In genomic region chrX:46791927-46792825, GRCh38 we compare ENCODE assay signal across 8 cellular contexts. TPM values are rescaled to one million over a fixed set of nuclear protein-coding genes. Genes with fewer than 3 reads are reported as not detected.
DNase-seq lines count a peak whose midpoint lies in the region; ATAC-seq, FAIRE-seq and TF ChIP-seq lines count a peak whose summit lies in the region.

No MANE protein-coding gene starts in this region.

- WGBS in ovary, 3 donors: 38 to 40% (median 39%) methylated on average over 7 of the region's 7 CpGs

- no peaks in the 10 kb centered on the region for H3K9me2 ChIP-seq in HCT116 (ENCODE audit: insufficient read depth)

- H3K4me1 ChIP-seq in HCT116 (ENCODE audit: control insufficient read depth in 1 of 2, insufficient read depth in 2 of 2, low read length in 2 of 2) (peaks cover 2 to 28% of the 10 kb centered on the region in 2 experiments; a peak in 3 of 4 replicates), Peyer's patch (no peaks in the 10 kb centered on the region), neural progenitor cell (no peaks in the 10 kb centered on the region), ovary (ENCODE audit: insufficient read depth) (peaks cover 3% of the 10 kb centered on the region)

- TF ChIP-seq RAD21 in HCT116 (IDR thresholded peaks at IDR 0.05; ENCODE audit: low read depth): no peak; the same call in 1 of the 2 replicates

- no TSS peak for BruUV-seq in HCT116 (replicated peaks; lab: Mats Ljungman, UMichigan)

- TF ChIP-seq EP300 in ovary (IDR thresholded peaks at IDR 0.05): no peak

- H3K9me3 Mint-ChIP-seq in neural progenitor cell: peaks cover 13% of the 10 kb centered on the region

- intact Hi-C loops in HCT116 (cut with micrococcal nuclease) (no loop called here), ovary (cut with DNase I) (no loop called here)

- H3K4me2 ChIP-seq in HCT116 (ENCODE audit: low read length) (peak overlapping the region; percentile 65), neural progenitor cell (no peak overlapping the region)

- H3K4me3 ChIP-seq in HCT116 (replicated peaks in 1 of 2; ENCODE audit: low read depth in 1 of 2, low read length in 2 of 2) (peak overlapping the region in 1 of 2 experiments; percentile 26; a peak in 1 of 4 replicates), Peyer's patch (no peak overlapping the region), neural progenitor cell (no peak overlapping the region), ovary (no peak overlapping the region)

- peaks cover 4% of the 10 kb centered on the region for H3K27me3 Mint-ChIP-seq in neural progenitor cell (ENCODE audit: insufficient read depth, low read depth)

- peaks cover 3% of the 10 kb centered on the region for H3K4me1 Mint-ChIP-seq in neural progenitor cell

- H3F3A ChIP-seq in neural progenitor cell (ENCODE audit: low read depth): peaks cover 5% of the 10 kb centered on the region

- H3K36me3 ChIP-seq in HCT116 (ENCODE audit: control insufficient read depth in 1 of 2, insufficient read depth in 2 of 2, low read length in 2 of 2) (no peaks in the 10 kb centered on the region), Peyer's patch (no peaks in the 10 kb centered on the region), neural progenitor cell (no peaks in the 10 kb centered on the region), ovary (no peaks in the 10 kb centered on the region)

- H3K27me3 ChIP-seq in HCT116 (ENCODE audit: insufficient read depth, low read length) (no peaks in the 10 kb centered on the region), Peyer's patch (no peaks in the 10 kb centered on the region), neural progenitor cell (no peaks in the 10 kb centered on the region), ovary (no peaks in the 10 kb centered on the region)

- H3K27ac Mint-ChIP-seq in neural progenitor cell: no peak overlapping the region

- RAD21 ChIA-PET in HCT116 (lab: Charles Lee; ENCODE audit: low non-redundant PET in 1 of 2, low total read pairs in 2 of 2, uncharacterized antibody in 2 of 2, unreplicated experiment in 2 of 2): no interaction called here

- peak overlapping the region; percentile 27 for H3K9ac ChIP-seq in HCT116 (ENCODE audit: low read length)
- no peak overlapping the region for H3K9ac ChIP-seq in neural progenitor cell

- FAIRE-seq in colon (lab: Jason Lieb, UNC): peak; percentile 76

- POLR2A ChIA-PET in HCT116 (lab: Charles Lee): interaction anchor here (0.8 kb wide), 1 partner anchor 32 kb away, joined by 3 read pairs; no protein-coding TSS in a partner anchor

- peak; percentile 80 for ATAC-seq in HCT116

- H3K36me3 Mint-ChIP-seq in neural progenitor cell: no peaks in the 10 kb centered on the region

- CTCF ChIA-PET in HCT116 (lab: Charles Lee): interaction anchor here (1.0 kb wide), 1 partner anchor 138 kb away, joined by 3 read pairs; no protein-coding TSS in a partner anchor

- peak overlapping the region; percentile 38; the same call in 1 of the 2 replicates for H3K27ac ChIP-seq in HCT116 (ENCODE audit: low read depth, low read length)
- H3K27ac ChIP-seq in Peyer's patch: peak overlapping the region in 1 of 4 donors; percentile 25
- H3K27ac ChIP-seq in neural progenitor cell: no peak overlapping the region
- H3K27ac ChIP-seq in ovary: no peak overlapping the region

- TF ChIP-seq POLR2A in HCT116 (IDR thresholded peaks at IDR 0.05; ENCODE audit: borderline replicate concordance, extremely low read depth, insufficient read depth, insufficient read length) (no peak), Peyer's patch (IDR thresholded peaks at IDR 0.05) (no peak), ovary (IDR thresholded peaks at IDR 0.05) (no peak)

- H2AFZ ChIP-seq in HCT116 (ENCODE audit: low read depth, low read length, poor library complexity, severe bottlenecking) (peak overlapping the region; percentile 74), neural progenitor cell (replicated peaks) (no peak overlapping the region)

- DNase-seq in DMS53 treated with DMSO at 0.1 percent for 48 hours (lab: John Stamatoyannopoulos, UW; ENCODE audit: unreplicated experiment): peak; percentile 1
- peak; percentile 63 for DNase-seq in HCT116 (ENCODE audit: low read depth, low spot score)
- DNase-seq in Peyer's patch: peak in 2 of 3 donors; percentile 40 to 49
- peak; percentile 32 for DNase-seq in neural progenitor cell (ENCODE audit: low spot score)
- no peak for DNase-seq in OCI-M2 (lab: John Stamatoyannopoulos, UW; ENCODE audit: unreplicated experiment)
- DNase-seq in ovary: no peak
- no peak for DNase-seq in NCI-H1105 treated with DMSO at 0.1 percent for 48 hours (lab: John Stamatoyannopoulos, UW)

- H3K4me3 Mint-ChIP-seq in neural progenitor cell: no peak overlapping the region

- H3K79me2 ChIP-seq in HCT116 (ENCODE audit: insufficient read depth, low read length) (no peaks in the 10 kb centered on the region), neural progenitor cell (ENCODE audit: low read depth) (no peaks in the 10 kb centered on the region)

- no peaks in the 10 kb centered on the region for H4K20me1 ChIP-seq in HCT116 (ENCODE audit: insufficient read depth)
- no peaks in the 10 kb centered on the region for H4K20me1 ChIP-seq in neural progenitor cell (ENCODE audit: low read depth)

- TF ChIP-seq CTCF in HCT116 (IDR thresholded peaks at IDR 0.05 in 2 of 3, conservative IDR thresholded peaks at IDR 0.05 in 1 of 3; ENCODE audit: borderline replicate concordance in 1 of 3, insufficient read depth in 1 of 3, low read depth in 2 of 3, low read length in 2 of 3) (no peak), Peyer's patch (IDR thresholded peaks at IDR 0.05) (no peak), neural progenitor cell (IDR thresholded peaks at IDR 0.05) (no peak), ovary (IDR thresholded peaks at IDR 0.05) (no peak)

- H3K9me3 ChIP-seq in HCT116 (ENCODE audit: control insufficient read depth in 1 of 2, insufficient read depth in 1 of 2, low read depth in 1 of 2, low read length in 2 of 2) (no peaks in the 10 kb centered on the region), Peyer's patch (no peaks in the 10 kb centered on the region), neural progenitor cell (ENCODE audit: low read depth) (no peaks in the 10 kb centered on the region), ovary (no peaks in the 10 kb centered on the region)

TF ChIP-seq in HCT116, 20 proteins besides CTCF, POLR2A, EP300 and RAD21:
- no peak for TF ChIP-seq SRF (IDR thresholded peaks at IDR 0.05; ENCODE audit: low read depth)
- TF ChIP-seq, protein P1, sequence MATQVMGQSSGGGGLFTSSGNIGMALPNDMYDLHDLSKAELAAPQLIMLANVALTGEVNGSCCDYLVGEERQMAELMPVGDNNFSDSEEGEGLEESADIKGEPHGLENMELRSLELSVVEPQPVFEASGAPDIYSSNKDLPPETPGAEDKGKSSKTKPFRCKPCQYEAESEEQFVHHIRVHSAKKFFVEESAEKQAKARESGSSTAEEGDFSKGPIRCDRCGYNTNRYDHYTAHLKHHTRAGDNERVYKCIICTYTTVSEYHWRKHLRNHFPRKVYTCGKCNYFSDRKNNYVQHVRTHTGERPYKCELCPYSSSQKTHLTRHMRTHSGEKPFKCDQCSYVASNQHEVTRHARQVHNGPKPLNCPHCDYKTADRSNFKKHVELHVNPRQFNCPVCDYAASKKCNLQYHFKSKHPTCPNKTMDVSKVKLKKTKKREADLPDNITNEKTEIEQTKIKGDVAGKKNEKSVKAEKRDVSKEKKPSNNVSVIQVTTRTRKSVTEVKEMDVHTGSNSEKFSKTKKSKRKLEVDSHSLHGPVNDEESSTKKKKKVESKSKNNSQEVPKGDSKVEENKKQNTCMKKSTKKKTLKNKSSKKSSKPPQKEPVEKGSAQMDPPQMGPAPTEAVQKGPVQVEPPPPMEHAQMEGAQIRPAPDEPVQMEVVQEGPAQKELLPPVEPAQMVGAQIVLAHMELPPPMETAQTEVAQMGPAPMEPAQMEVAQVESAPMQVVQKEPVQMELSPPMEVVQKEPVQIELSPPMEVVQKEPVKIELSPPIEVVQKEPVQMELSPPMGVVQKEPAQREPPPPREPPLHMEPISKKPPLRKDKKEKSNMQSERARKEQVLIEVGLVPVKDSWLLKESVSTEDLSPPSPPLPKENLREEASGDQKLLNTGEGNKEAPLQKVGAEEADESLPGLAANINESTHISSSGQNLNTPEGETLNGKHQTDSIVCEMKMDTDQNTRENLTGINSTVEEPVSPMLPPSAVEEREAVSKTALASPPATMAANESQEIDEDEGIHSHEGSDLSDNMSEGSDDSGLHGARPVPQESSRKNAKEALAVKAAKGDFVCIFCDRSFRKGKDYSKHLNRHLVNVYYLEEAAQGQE (IDR thresholded peaks at IDR 0.05; ENCODE audit: low read depth): no peak
- TF ChIP-seq CBX3 (IDR thresholded peaks at IDR 0.05; ENCODE audit: low read depth): peak; percentile 44; the same call in 1 of the 2 replicates
- no peak for TF ChIP-seq POLR2AphosphoS5 (IDR thresholded peaks at IDR 0.05; ENCODE audit: low read depth, low read length)
- TF ChIP-seq MAX (IDR thresholded peaks at IDR 0.05): peak; percentile 53
- TF ChIP-seq JUND (IDR thresholded peaks at IDR 0.05): peak; percentile 66
- no peak for TF ChIP-seq EZH2phosphoT487 (IDR thresholded peaks at IDR 0.05; ENCODE audit: borderline replicate concordance)
- TF ChIP-seq SP1 (IDR thresholded peaks at IDR 0.05; ENCODE audit: low read depth): peak; percentile 73
- TF ChIP-seq FOSL1 (IDR thresholded peaks at IDR 0.05; ENCODE audit: low read depth): peak; percentile 66
- no peak for TF ChIP-seq ZNF274 (IDR thresholded peaks at IDR 0.05; ENCODE audit: low read depth, low read length)
- peak; percentile 85 for TF ChIP-seq CEBPB (IDR thresholded peaks at IDR 0.05; ENCODE audit: low read depth)
TF ChIP-seq in HCT116: peak in this region for 6.

RNA-seq across cellular contexts. Expression of gene SLC9A7, which starts 33.3 kb away (rescaled TPM):
- total RNA-seq in HCT116 (2021; ENCODE audit: unreplicated experiment) (18.6 TPM), Peyer's patch (1 to 10 TPM in 3 of 4 donors, under 1 TPM in 1; 0.35 to 9.1 (median 2.2) TPM), neural progenitor cell (ENCODE audit: low replicate concordance) (3.4 and 3.5 TPM in 2 replicates), ovary (10 to 100 TPM in 4 of 7 donors, 1 to 10 TPM in 3; 7.9 to 22.3 (median 10.8) TPM)
- 12.9 and 14.4 TPM in 2 replicates for polyA plus RNA-seq in HCT116 (2012)
- polyA plus RNA-seq in ovary: 1 to 10 TPM; 2.2 to 6.1 TPM

RNA-seq across cellular contexts. Expression of gene RP2, which starts 44.7 kb away (rescaled TPM):
- total RNA-seq in HCT116 (2021; ENCODE audit: unreplicated experiment) (5.7 TPM), Peyer's patch (10 to 100 TPM in 2 of 4 donors, 1 to 10 TPM in 2; 5.4 to 17.3 (median 11.1) TPM), neural progenitor cell (ENCODE audit: low replicate concordance) (17.2 and 25.0 TPM in 2 replicates), ovary (1 to 10 TPM; 5.5 to 9.5 (median 7.0) TPM)
- 2.0 and 2.6 TPM in 2 replicates for polyA plus RNA-seq in HCT116 (2012)
- 1 to 10 TPM; 4.8 to 8.4 TPM for polyA plus RNA-seq in ovary

Comparison
In these comparisons a context has a peak if more than half of its experiments do, and no peak if none do; other contexts are left out.
1. DNase-seq: peak in DMS53 treated with DMSO at 0.1 percent for 48 hours (single experiment), HCT116 (single experiment), Peyer's patch (2 of 3) and neural progenitor cell (single experiment); none in OCI-M2 (single experiment), ovary (0 of 5) and NCI-H1105 treated with DMSO at 0.1 percent for 48 hours (single experiment).